ENCODE assay signal across 8 cellular contexts in genomic region chrX:102712216-102712966, GRCh38. TPM values are rescaled to one million over a fixed set of nuclear protein-coding genes. Genes with fewer than 3 reads are reported as not detected.
A peak's percentile ranks its signal among the peaks of the same experiment; 100 is the strongest.
DNase-seq lines count a peak whose midpoint lies in the region; ATAC-seq and TF ChIP-seq lines count a peak whose summit lies in the region.

TSS of gene GPRASP2 (plus strand) at chrX:102712448. CDS start at chrX:102714870, 2,422 bp downstream.

- peak within 1 kb of the TSS; percentile 79 for H3K4me2 ChIP-seq in GM23338
- no peak within 1 kb of the TSS for H3K4me2 ChIP-seq in OCI-LY7 (ENCODE audit: low read length)

- ATAC-seq in GM23338 (peak; percentile 76), HG03520 (IDR thresholded peaks at IDR 0.05; ENCODE audit: unreplicated experiment) (no peak)
- ATAC-seq in stimulated activated naive CD8-positive, alpha-beta T cell treated with anti-CD3 and anti-CD28 coated beads, Interleukin-15, Interleukin-2, amounts not matched to agents 100 U/mL and 50 U/mL, for 24 hours = no peak

- peaks cover 9% of the 10 kb centered on the region; the same call in 1 of the 3 replicates for H3K36me3 Mint-ChIP-seq in GM23338 (ENCODE audit: low read depth)

- H3K27me3 Mint-ChIP-seq in GM23338 (ENCODE audit: insufficient read depth, low read depth, poor library complexity) = peaks cover 9% of the 10 kb centered on the region

- no peaks in the 10 kb centered on the region for H4K20me1 ChIP-seq in GM23338 (replicated peaks; ENCODE audit: insufficient read depth)
- no peaks in the 10 kb centered on the region for H4K20me1 ChIP-seq in OCI-LY7 (ENCODE audit: insufficient read depth, low read length)

- WGBS in ectodermal cell, 2 experiments = 1% methylated on average over 68 of the region's 68 CpGs
- under 1% methylated on average over 68 of the region's 68 CpGs for WGBS in liver

- peak within 1 kb of the TSS; percentile 71 for H3K4me3 ChIP-seq in AG09309 (ENCODE audit: control insufficient read depth, low read depth, low read length)
- peak within 1 kb of the TSS; percentile 72 for H3K4me3 ChIP-seq in GM23338
- H3K4me3 ChIP-seq in ectodermal cell (ENCODE audit: insufficient read depth, low read depth, low read length) = peak within 1 kb of the TSS; percentile 60
- peak within 1 kb of the TSS; percentile 74 to 81 (median 74) for H3K4me3 ChIP-seq in liver (ENCODE audit: low read depth in 1 of 3, low read length in 3 of 3)
- H3K4me3 ChIP-seq in OCI-LY7 (ENCODE audit: low read depth, low read length, poor library complexity, severe bottlenecking) = no peak within 1 kb of the TSS

- H3K27me3 ChIP-seq in GM23338 (ENCODE audit: insufficient read depth) (peaks cover 13% of the 10 kb centered on the region), ectodermal cell (ENCODE audit: control insufficient read depth, insufficient read depth, low read length, poor library complexity, severe bottlenecking) (no peaks in the 10 kb centered on the region), liver (ENCODE audit: control insufficient read depth in 4 of 4, insufficient read depth in 4 of 4, low read length in 3 of 4) (no peaks in the 10 kb centered on the region)

- H3K27ac Mint-ChIP-seq in GM23338 = peak within 1 kb of the TSS; percentile 56; the same call in 1 of the 2 replicates

- intact Hi-C loops in OCI-LY7 (cut with micrococcal nuclease; ENCODE audit: unreplicated experiment) = no loop called here

- TF ChIP-seq CTCF in AG09309 (IDR thresholded peaks at IDR 0.05; ENCODE audit: control insufficient read depth, insufficient read depth, low read depth, low read length, missing control alignments) (no peak), GM23338 (conservative IDR thresholded peaks at IDR 0.05; ENCODE audit: low read depth in 2 of 2) (0 out of 4 replicates have a peak, but pooled peaks of 1 of the 2 experiments have one; percentile 3), liver (IDR thresholded peaks at IDR 0.05; ENCODE audit: low read depth, low read length, missing input control) (no peak), OCI-LY7 (conservative IDR thresholded peaks at IDR 0.05; ENCODE audit: low read length) (no peak)

- no TSS peak for BruUV-seq in OCI-LY7 (replicated peaks; lab: Mats Ljungman, UMichigan)

- peak within 1 kb of the TSS; percentile 91 for H3K4me3 Mint-ChIP-seq in GM23338

- POLR2A ChIA-PET in OCI-LY7 (lab: Charles Lee) = no interaction called here

- H2AFZ ChIP-seq in GM23338 = no peak within 1 kb of the TSS; the same call in 1 of the 2 replicates
- no peak within 1 kb of the TSS for H2AFZ ChIP-seq in OCI-LY7 (ENCODE audit: low read length)

- peak within 1 kb of the TSS; percentile 66 to 83 for H3K9ac ChIP-seq in liver (ENCODE audit: low read depth in 1 of 2, low read length in 2 of 2)

- H3K9me3 ChIP-seq in ectodermal cell (ENCODE audit: control insufficient read depth, low read length) (no peaks in the 10 kb centered on the region), liver (ENCODE audit: control insufficient read depth in 4 of 4, low read length in 3 of 4) (no peaks in the 10 kb centered on the region), OCI-LY7 (ENCODE audit: low read length) (no peaks in the 10 kb centered on the region)

- no peaks in the 10 kb centered on the region for H3K79me2 ChIP-seq in GM23338 (replicated peaks; ENCODE audit: insufficient read depth)
- no peaks in the 10 kb centered on the region for H3K79me2 ChIP-seq in OCI-LY7 (ENCODE audit: insufficient read depth, low read depth, low read length)

- no peak within 1 kb of the TSS for H3K27ac ChIP-seq in GM23338 (ENCODE audit: low read depth)
- no peak within 1 kb of the TSS for H3K27ac ChIP-seq in ectodermal cell (ENCODE audit: insufficient read depth, low read depth, low read length, poor library complexity, severe bottlenecking)
- peak within 1 kb of the TSS; percentile 82 to 94 for H3K27ac ChIP-seq in liver (ENCODE audit: low read depth in 1 of 2, low read length in 2 of 2)
- H3K27ac ChIP-seq in OCI-LY7 (ENCODE audit: low read depth, low read length, poor library complexity, severe bottlenecking) = no peak within 1 kb of the TSS

- CTCF ChIA-PET in OCI-LY7 (lab: Charles Lee; ENCODE audit: unreplicated experiment) = no interaction called here

- DNase-seq in AG09309 (ENCODE audit: low read depth) (no peak), GM23338 (ENCODE audit: low spot score) (peak; percentile 58), T-helper 9 cell (peak; percentile 34), OCI-LY7 (ENCODE audit: low spot score) (no peak)
- peak; percentile 14 for DNase-seq in stimulated activated naive CD8-positive, alpha-beta T cell treated with anti-CD3 and anti-CD28 coated beads, Interleukin-15, Interleukin-2, amounts not matched to agents 100 U/mL and 50 U/mL, for 24 hours

- no peaks in the 10 kb centered on the region for H3F3A ChIP-seq in GM23338 (replicated peaks; ENCODE audit: low read depth)

- no peaks in the 10 kb centered on the region; the same call in 1 of the 2 replicates for H3K4me1 ChIP-seq in GM23338 (ENCODE audit: insufficient read depth)
- no peaks in the 10 kb centered on the region for H3K4me1 ChIP-seq in ectodermal cell (ENCODE audit: control insufficient read depth, insufficient read depth, low read length)
- H3K4me1 ChIP-seq in liver (ENCODE audit: control insufficient read depth in 4 of 4, insufficient read depth in 4 of 4, low read length in 3 of 4) = peaks cover 0 to 4% (median under 1%) of the 10 kb centered on the region in 4 donors
- no peaks in the 10 kb centered on the region for H3K4me1 ChIP-seq in OCI-LY7 (ENCODE audit: insufficient read depth, low read length, poor library complexity, severe bottlenecking)

- H3K4me1 Mint-ChIP-seq in GM23338 = peaks cover 11% of the 10 kb centered on the region; the same call in 2 of the 3 replicates

- no peak for TF ChIP-seq RAD21 in liver (IDR thresholded peaks at IDR 0.05)

- H3K9me2 ChIP-seq in GM23338 (ENCODE audit: insufficient read depth) (no peaks in the 10 kb centered on the region), OCI-LY7 (ENCODE audit: insufficient read depth, low read length) (no peaks in the 10 kb centered on the region)

- H3K9me3 Mint-ChIP-seq in GM23338 = no peaks in the 10 kb centered on the region

- no peaks in the 10 kb centered on the region for H3K36me3 ChIP-seq in GM23338 (ENCODE audit: insufficient read depth)
- no peaks in the 10 kb centered on the region for H3K36me3 ChIP-seq in ectodermal cell (ENCODE audit: control insufficient read depth, insufficient read depth, low read length)
- H3K36me3 ChIP-seq in liver (ENCODE audit: control insufficient read depth in 4 of 4, insufficient read depth in 3 of 4, low read depth in 1 of 4, low read length in 3 of 4) = no peaks in the 10 kb centered on the region
- no peaks in the 10 kb centered on the region for H3K36me3 ChIP-seq in OCI-LY7 (ENCODE audit: insufficient read depth, low read length)

TF ChIP-seq in GM23338, 12 proteins besides CTCF, POLR2A, EP300 and RAD21:
- peak; percentile 62 for TF ChIP-seq POLR2AphosphoS5 (IDR thresholded peaks at IDR 0.05; ENCODE audit: low read depth)
- TF ChIP-seq JUNB (IDR thresholded peaks at IDR 0.05; ENCODE audit: unreplicated experiment) = no peak

TF ChIP-seq in liver, 16 proteins besides CTCF, POLR2A, EP300 and RAD21:
- TF ChIP-seq NR2F2 (IDR thresholded peaks at IDR 0.05) (no peak), FOXA2 (IDR thresholded peaks at IDR 0.05) (no peak), TAF1 (conservative IDR thresholded peaks at IDR 0.05) (no peak), MAX (IDR thresholded peaks at IDR 0.05) (no peak), HNF4G (IDR thresholded peaks at IDR 0.05) (no peak), RXRA (IDR thresholded peaks at IDR 0.05) (no peak)

RNA-seq across cellular contexts. Expression of gene GPRASP2, which starts in this region (rescaled TPM):
- total RNA-seq in GM23338 (2014; rRNA removed; shearing (Covaris generic)) = 18.0 and 22.4 TPM in 2 replicates
- polyA plus RNA-seq in GM23338 (2016; fragmentation: Nextera tagmentation; extraction: Ambion mirVana) (4.0 and 4.9 TPM in 2 replicates), liver (1 to 10 TPM; 1.8 to 4.8 TPM)
- 22.9 TPM for polyA plus RNA-seq in ectodermal cell (2013, experiment 1 of 4)
- polyA plus RNA-seq in ectodermal cell (2013, experiment 2 of 4) = 24.7 TPM
- 19.5 TPM for polyA plus RNA-seq in ectodermal cell (2013, experiment 3 of 4)
- polyA plus RNA-seq in ectodermal cell (2013, experiment 4 of 4) = 24.1 TPM
- total RNA-seq in liver (10 to 100 TPM in 1 of 2 donors, 1 to 10 TPM in 1; 5.9 to 10.2 TPM), OCI-LY7 (2022) (not detected in 2 replicates)
- 0.18 and 0.28 TPM in 2 replicates for total RNA-seq in OCI-LY7 (2014; rRNA removed; shearing (Covaris generic))

Comparison
In these comparisons a context has a peak if more than half of its experiments do, and no peak if none do; other contexts are left out.
1. RNA of gene GPRASP2 (total RNA-seq): 18.0 to 22.4 TPM in GM23338 and 5.9 to 10.2 TPM in liver; 0.18 to 0.28 TPM in OCI-LY7; every median in the first group is over 4 times any median in the second.
2. DNase-seq: peak in GM23338 (single experiment), T-helper 9 cell (single experiment) and stimulated activated naive CD8-positive, alpha-beta T cell treated with anti-CD3 and anti-CD28 coated beads, Interleukin-15, Interleukin-2, amounts not matched to agents 100 U/mL and 50 U/mL, for 24 hours (single experiment); none in AG09309 (single experiment) and OCI-LY7 (single experiment).
3. H3K27ac ChIP-seq: peak in liver (2 of 2); none in GM23338 (single experiment), ectodermal cell (single experiment) and OCI-LY7 (single experiment).